ENCODE assay signal across 8 cellular contexts in genomic region chr3:148992027-148992634, GRCh38. TPM values are rescaled to one million over a fixed set of nuclear protein-coding genes. Genes with fewer than 3 reads are reported as not detected.
DNase-seq lines count a peak whose midpoint lies in the region; ATAC-seq, FAIRE-seq and TF ChIP-seq lines count a peak whose summit lies in the region.

No MANE protein-coding gene starts in this region.

- DNase-seq in EH (ENCODE audit: low read depth) (peak; percentile 58), mammary epithelial cell (peak; percentile 20), keratinocyte (ENCODE audit: low read depth, low spot score) (no peak), spleen (peak; percentile 92), SKM-1 treated with dmso at 0.1 percent for 144 hours (lab: John Stamatoyannopoulos, UW; ENCODE audit: unreplicated experiment) (no peak)

- no TSS peak for BruUV-seq in mammary epithelial cell (replicated peaks; lab: Mats Ljungman, UMichigan)

- CTCF ChIA-PET in mammary epithelial cell (lab: Charles Lee; ENCODE audit: low non-redundant PET): no interaction called here

- TF ChIP-seq CTCF in mammary epithelial cell (conservative IDR thresholded peaks at IDR 0.05 in 1 of 2, IDR thresholded peaks at IDR 0.05 in 1 of 2; ENCODE audit: extremely low read depth in 1 of 2, insufficient read depth in 1 of 2, low read depth in 1 of 2, low read length in 2 of 2) (no peak), keratinocyte (optimal IDR thresholded peaks at IDR 0.05 in 1 of 3, IDR thresholded peaks at IDR 0.05 in 1 of 3, conservative IDR thresholded peaks at IDR 0.05 in 1 of 3; ENCODE audit: extremely low read depth in 1 of 3, insufficient read depth in 2 of 3, low read length in 3 of 3) (no peak), spleen (IDR thresholded peaks at IDR 0.05 in 8 of 11, conservative IDR thresholded peaks at IDR 0.05 in 3 of 11) (no peak)

- WGBS in mammary epithelial cell (ENCODE audit: low coverage, missing lambda C conversion rate): 7% methylated on average over 9 of the region's 34 CpGs
- 3 to 9% (median 3%) methylated on average over 8 to 34 of the region's 34 CpGs for WGBS in spleen, 5 donors

- dilution Hi-C loops in mammary epithelial cell (cut with HindIII; ENCODE audit: low sequenced_read_pairs): no loop called here
- dilution Hi-C loops in keratinocyte (cut with MboI; ENCODE audit: extremely low pct_ligation_motif_present, low sequenced_read_pairs): no loop called here

- H3K27ac ChIP-seq in mammary epithelial cell (ENCODE audit: insufficient read depth, low read depth, low read length): peak overlapping the region; percentile 33
- H3K27ac ChIP-seq in keratinocyte (ENCODE audit: control insufficient read depth, insufficient read depth, low read length): peak overlapping the region; percentile 34
- peak overlapping the region; percentile 94 to 99 (median 95) for H3K27ac ChIP-seq in spleen

- H4K20me1 ChIP-seq in mammary epithelial cell (ENCODE audit: insufficient read depth, low read length): no peaks in the 10 kb centered on the region
- no peaks in the 10 kb centered on the region for H4K20me1 ChIP-seq in keratinocyte (ENCODE audit: control insufficient read depth, extremely low read depth, insufficient read depth, low read length)

- H3K36me3 ChIP-seq in mammary epithelial cell (ENCODE audit: insufficient read depth, low read length) (no peaks in the 10 kb centered on the region), keratinocyte (ENCODE audit: control insufficient read depth in 2 of 2, extremely low read depth in 1 of 2, insufficient read depth in 2 of 2, low read length in 2 of 2) (peaks cover 0 to 8% of the 10 kb centered on the region in 2 experiments), spleen (peaks cover 0 to 35% (median 25%) of the 10 kb centered on the region in 6 donors)

- peaks cover 18% of the 10 kb centered on the region for H3K79me2 ChIP-seq in mammary epithelial cell (ENCODE audit: insufficient read depth, low read length)
- H3K79me2 ChIP-seq in keratinocyte (ENCODE audit: control insufficient read depth, insufficient read depth, low read length): peaks cover 7% of the 10 kb centered on the region

- no peak for TF ChIP-seq POLR2A in spleen (IDR thresholded peaks at IDR 0.05)

- H3K4me2 ChIP-seq in mammary epithelial cell (ENCODE audit: insufficient read depth, low read depth, low read length) (peak overlapping the region; percentile 93), keratinocyte (ENCODE audit: control insufficient read depth, extremely low read depth, insufficient read depth, low read depth, low read length) (peak overlapping the region; percentile 94)

- peak; percentile 26 for FAIRE-seq in keratinocyte (lab: Jason Lieb, UNC)

- H3K4me3 ChIP-seq in mammary epithelial cell (replicated peaks in 1 of 3; ENCODE audit: insufficient read depth in 1 of 3, low read depth in 2 of 3, low read length in 3 of 3): peak overlapping the region; percentile 78 to 85 (median 82)
- H3K4me3 ChIP-seq in keratinocyte (ENCODE audit: control insufficient read depth in 2 of 3, extremely low read depth in 1 of 3, insufficient read depth in 2 of 3, low read depth in 1 of 3, low read length in 3 of 3): peak overlapping the region; percentile 74 to 77 (median 77)
- H3K4me3 ChIP-seq in spleen: peak overlapping the region; percentile 70 to 92 (median 84)

- ATAC-seq in GM19397 (IDR thresholded peaks at IDR 0.05; ENCODE audit: unreplicated experiment): peak; percentile 30
- ATAC-seq in HG03442 (IDR thresholded peaks at IDR 0.05; ENCODE audit: unreplicated experiment): peak; percentile 32
- peak; percentile 53 for ATAC-seq in SK-N-SH treated with all-trans-retinoic acid at 6 μM for 48 hours

- no peaks in the 10 kb centered on the region for H3K9me3 ChIP-seq in mammary epithelial cell (replicated peaks; ENCODE audit: insufficient read depth, low read length)
- H3K9me3 ChIP-seq in keratinocyte (ENCODE audit: control insufficient read depth, low read depth, low read length): no peaks in the 10 kb centered on the region
- H3K9me3 ChIP-seq in spleen: no peaks in the 10 kb centered on the region

- H3K27me3 ChIP-seq in mammary epithelial cell (ENCODE audit: insufficient read depth, low read length) (no peaks in the 10 kb centered on the region), keratinocyte (ENCODE audit: control insufficient read depth, extremely low read depth, insufficient read depth, low read length) (no peaks in the 10 kb centered on the region), spleen (replicated peaks in 1 of 7) (no peaks in the 10 kb centered on the region)

- H2AFZ ChIP-seq in mammary epithelial cell (ENCODE audit: low read depth, low read length) (peak overlapping the region; percentile 96), keratinocyte (ENCODE audit: control insufficient read depth, low read length) (peak overlapping the region; percentile 81)

- no peaks in the 10 kb centered on the region for H3K9me1 ChIP-seq in keratinocyte (ENCODE audit: control insufficient read depth, extremely low read depth, insufficient read depth, low read length)

- H3K4me1 ChIP-seq in mammary epithelial cell (ENCODE audit: insufficient read depth, low read length) (peaks cover 9% of the 10 kb centered on the region), keratinocyte (ENCODE audit: control insufficient read depth, extremely low read depth, insufficient read depth, low read length) (peaks cover 9% of the 10 kb centered on the region), spleen (peaks cover 0 to 65% (median 33%) of the 10 kb centered on the region in 6 donors)

- intact Hi-C loops in mammary epithelial cell (cut with micrococcal nuclease) (loop anchor here (5.0 kb wide), 1 partner anchor 95 kb away; the partner anchor contains the start of gene HLTF), spleen (cut with DNase I; ENCODE audit: low total_unique reads) (no loop called here)

- H3K9ac ChIP-seq in mammary epithelial cell (ENCODE audit: insufficient read depth, low read length): peak overlapping the region; percentile 40
- peak overlapping the region; percentile 81 for H3K9ac ChIP-seq in keratinocyte (ENCODE audit: control insufficient read depth, extremely low read depth, insufficient read depth, low read length)

- in situ Hi-C loops in mammary epithelial cell (cut with MboI; ENCODE audit: low sequenced_read_pairs in 2 of 2): no loop called here

TF ChIP-seq in SK-N-SH treated with all-trans-retinoic acid at 6 μM for 48 hours, 23 proteins besides CTCF, POLR2A, EP300 and RAD21:
- no peak for TF ChIP-seq ESRRG (CRISPR knock-in tag; IDR thresholded peaks at IDR 0.05)
- TF ChIP-seq ZFP3 (CRISPR knock-in tag; IDR thresholded peaks at IDR 0.05): peak; percentile 59; the same call in 1 of the 2 replicates

RNA-seq across cellular contexts. Expression of gene GYG1, which starts 0.8 kb away (rescaled TPM):
- total RNA-seq in mammary epithelial cell (10 to 100 TPM; 23.5 to 30.5 TPM), spleen (100 to 1,000 TPM in 2 of 7 donors, 10 to 100 TPM in 5; 50.8 to 117 (median 58.3) TPM)
- polyA plus RNA-seq in mammary epithelial cell (27.8 TPM), keratinocyte (20.6 to 25.7 TPM (median 25.2 TPM) in 3 replicates), spleen (10 to 100 TPM; 21.4 to 49.7 (median 28.5) TPM)
- polyA minus RNA-seq in mammary epithelial cell (26.2 TPM), keratinocyte (15.1 to 24.6 TPM (median 17.9 TPM) in 3 replicates)
- polyA plus RNA-seq in keratinocyte (2011; ENCODE audit: low read depth): 14.0 TPM
- 20.0 and 42.6 TPM in 2 replicates for polyA plus RNA-seq in keratinocyte (2011; cell fraction: cytosol; rRNA removed)
- 14.6 and 17.5 TPM in 2 replicates for polyA plus RNA-seq in keratinocyte (2011; cell fraction: nucleus; rRNA removed)
- 31.1 and 40.7 TPM in 2 replicates for polyA plus RNA-seq in keratinocyte (2012; ENCODE audit: low replicate concordance)
- polyA minus RNA-seq in keratinocyte (2011; cell fraction: cytosol; rRNA and poly(A)+ RNA removed): 20.5 TPM
- 7.6 and 8.1 TPM in 2 replicates for polyA minus RNA-seq in keratinocyte (2011; cell fraction: nucleus; rRNA and poly(A)+ RNA removed)

Comparison
In these comparisons a context has a peak if more than half of its experiments do, and no peak if none do; other contexts are left out.
1. DNase-seq: peak in EH (single experiment), mammary epithelial cell (single experiment) and spleen (single experiment); none in keratinocyte (single experiment) and SKM-1 treated with dmso at 0.1 percent for 144 hours (single experiment).
2. H3K27ac ChIP-seq: peak in every context shown above with its lines; median percentile 95 in spleen; 34 in keratinocyte; 33 in mammary epithelial cell.
3. Peak in every context shown above with its lines, with median percentiles within 50 percentile points of each other: ATAC-seq and H3K4me3 ChIP-seq.